16 cellular contexts compared by ENCODE assay signal in the genomic region with DNA sequence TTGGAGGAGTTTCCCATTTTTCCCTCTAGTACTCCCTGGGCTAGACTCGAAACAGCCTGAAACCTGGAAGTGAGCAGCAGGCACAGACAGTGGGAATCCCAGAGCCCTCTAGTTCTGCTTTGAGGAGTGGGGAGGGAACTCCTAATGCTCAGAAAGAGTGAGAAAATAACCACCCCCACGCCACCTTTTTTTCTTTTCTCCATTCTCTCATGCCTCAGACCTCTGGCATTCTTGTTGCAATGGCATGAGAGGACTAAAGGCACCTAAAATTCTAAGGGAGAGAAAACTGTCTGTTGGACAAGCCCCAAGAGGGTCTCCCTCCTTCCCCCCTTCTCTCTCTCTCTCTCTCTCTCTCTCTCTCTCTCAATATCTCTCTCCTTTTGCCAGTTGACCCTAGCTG. TPM values are rescaled to one million over a fixed set of nuclear protein-coding genes. Genes with fewer than 3 reads are reported as not detected.
DNase-seq lines count a peak whose midpoint lies in the region; ATAC-seq and TF ChIP-seq lines count a peak whose summit lies in the region.
"Had no signal": no experiment of that assay in that cellular context is flagged by ENCODE, and none has a peak within 500 bp of the region (broad histone marks: within the 10 kb centered on the region; RNA-seq: fewer than 3 reads in every experiment).

No MANE protein-coding gene starts in this region.

- peaks cover 21% of the 10 kb centered on the region for H3K4me1 ChIP-seq in GM23248 (ENCODE audit: insufficient read depth)
- H3K4me1 ChIP-seq in lung (ENCODE audit: control insufficient read depth in 2 of 2, insufficient read depth in 2 of 2, low read length in 2 of 2): peaks cover 2 to 13% of the 10 kb centered on the region in 2 donors
- H3K4me1 ChIP-seq in tibial artery: peaks cover 0 to 17% (median 14%) of the 10 kb centered on the region in 4 donors
- peaks cover 5% of the 10 kb centered on the region for H3K4me1 ChIP-seq in effector memory CD4-positive, alpha-beta T cell (ENCODE audit: control insufficient read depth, insufficient read depth, low read length, poor library complexity, severe bottlenecking)
- no peaks in the 10 kb centered on the region; the same call in 1 of the 2 replicates for H3K4me1 ChIP-seq in HAP-1

- H3K9ac ChIP-seq in GM23248: peak overlapping the region; percentile 66
- H3K9ac ChIP-seq: BLaER1 had no signal

- peak overlapping the region; percentile 88 for H3K4me2 ChIP-seq in GM23248 (ENCODE audit: unreplicated experiment)
- H3K4me2 ChIP-seq: BLaER1 had no signal

- peak overlapping the region; percentile 88 for H3K27ac ChIP-seq in GM23248
- peak overlapping the region; percentile 4 for H3K27ac ChIP-seq in angular gyrus (ENCODE audit: low read depth, low read length)
- peak overlapping the region in 1 of 2 donors; percentile 51 for H3K27ac ChIP-seq in lung (ENCODE audit: low read depth in 1 of 2, low read length in 1 of 2)
- H3K27ac ChIP-seq in tibial artery: peak overlapping the region; percentile 23 to 26
- no peak overlapping the region for H3K27ac ChIP-seq in effector memory CD4-positive, alpha-beta T cell (ENCODE audit: insufficient read depth, low read length, poor library complexity, severe bottlenecking)
- H3K27ac ChIP-seq: BLaER1, SK-N-MC had no signal

- DNase-seq in GM23248: peak; percentile 45
- DNase-seq in lung (ENCODE audit: low spot score): peak; percentile 7
- no peak for DNase-seq in tibial artery
- DNase-seq in effector memory CD4-positive, alpha-beta T cell: no peak
- no peak for DNase-seq in HAP-1 (ENCODE audit: low spot score in 2 of 2)
- DNase-seq: activated CD4-positive, alpha-beta T cell treated with anti-CD3 and anti-CD28 coated beads for 48 hours; endodermal cell; natural killer cell; NCI-H2029; stimulated activated CD4-positive, alpha-beta T cell treated with anti-CD3 and anti-CD28 coated beads, Interleukin-15, amount 100 ng/mL, for 24 hours had no signal

- 25 to 26% methylated on average over 2 of the region's 2 CpGs for WGBS in GM23248 (ENCODE audit: low coverage in 1 of 2, low lambda C conversion rate in 2 of 2, missing lambda C conversion rate in 2 of 2), 2 experiments
- WGBS in lung, 2 donors: 71 to 78% methylated on average over 2 of the region's 2 CpGs

- H4K20me1 ChIP-seq in GM23248 (ENCODE audit: insufficient read depth): no peaks in the 10 kb centered on the region
- H4K20me1 ChIP-seq: BLaER1 had no signal

- H3K4me3 ChIP-seq in GM23248 (peak overlapping the region; percentile 42; the same call in 1 of the 2 replicates), lung (no peak overlapping the region), tibial artery (no peak overlapping the region), HAP-1 (no peak overlapping the region)
- no peak overlapping the region for H3K4me3 ChIP-seq in effector memory CD4-positive, alpha-beta T cell (ENCODE audit: insufficient read depth, low read depth, low read length, poor library complexity, severe bottlenecking)
- H3K4me3 ChIP-seq: BLaER1, MG63, SK-N-MC had no signal

- H3K36me3 ChIP-seq in GM23248 (ENCODE audit: low read depth): no peaks in the 10 kb centered on the region
- H3K36me3 ChIP-seq in lung (ENCODE audit: control insufficient read depth in 2 of 2, insufficient read depth in 2 of 2, low read length in 2 of 2): no peaks in the 10 kb centered on the region
- H3K36me3 ChIP-seq in tibial artery: no peaks in the 10 kb centered on the region
- H3K36me3 ChIP-seq in effector memory CD4-positive, alpha-beta T cell (ENCODE audit: control insufficient read depth, insufficient read depth, low read length): no peaks in the 10 kb centered on the region
- H3K36me3 ChIP-seq in HAP-1 (replicated peaks): no peaks in the 10 kb centered on the region
- H3K36me3 ChIP-seq: BLaER1, MG63 had no signal

- intact Hi-C loops in tibial artery (cut with DNase I; ENCODE audit: low total_unique reads): no loop called here

- TF ChIP-seq CTCF in lung (IDR thresholded peaks at IDR 0.05; ENCODE audit: control extremely low read depth, extremely low read depth): no peak
- no peak for TF ChIP-seq CTCF in tibial artery (IDR thresholded peaks at IDR 0.05)

- peaks cover 29% of the 10 kb centered on the region for H3F3A ChIP-seq in GM23248 (ENCODE audit: insufficient read depth)

- H3K9me3 ChIP-seq in GM23248 (ENCODE audit: low read depth): no peaks in the 10 kb centered on the region
- no peaks in the 10 kb centered on the region for H3K9me3 ChIP-seq in lung (ENCODE audit: control insufficient read depth in 2 of 2, insufficient read depth in 1 of 2, low read length in 1 of 2)
- no peaks in the 10 kb centered on the region for H3K9me3 ChIP-seq in tibial artery
- H3K9me3 ChIP-seq in effector memory CD4-positive, alpha-beta T cell (ENCODE audit: control insufficient read depth, low read length): no peaks in the 10 kb centered on the region
- H3K9me3 ChIP-seq in HAP-1: no peaks in the 10 kb centered on the region
- H3K9me3 ChIP-seq: BLaER1 had no signal

- no peaks in the 10 kb centered on the region for H3K9me2 ChIP-seq in GM23248 (ENCODE audit: insufficient read depth)

- no peak for ATAC-seq in lung (ENCODE audit: insufficient read depth, low FRiP score)
- no peak for ATAC-seq in GM18873 (IDR thresholded peaks at IDR 0.05; ENCODE audit: low FRiP score, unreplicated experiment)

- peak overlapping the region; percentile 83 for H2AFZ ChIP-seq in GM23248

- no peaks in the 10 kb centered on the region for H3K27me3 ChIP-seq in GM23248 (replicated peaks; ENCODE audit: insufficient read depth)
- H3K27me3 ChIP-seq in lung (ENCODE audit: control insufficient read depth, insufficient read depth): no peaks in the 10 kb centered on the region
- no peaks in the 10 kb centered on the region for H3K27me3 ChIP-seq in tibial artery
- no peaks in the 10 kb centered on the region for H3K27me3 ChIP-seq in effector memory CD4-positive, alpha-beta T cell (replicated peaks; ENCODE audit: control insufficient read depth, insufficient read depth, low read length, poor library complexity, severe bottlenecking)
- no peaks in the 10 kb centered on the region for H3K27me3 ChIP-seq in HAP-1 (ENCODE audit: low read depth)
- H3K27me3 ChIP-seq: BLaER1, MG63 had no signal

- in situ Hi-C loops in GM23248 (cut with MboI): loop anchor here (10.0 kb wide), 1 partner anchor 121 kb away; no protein-coding TSS in a partner anchor
- in situ Hi-C loops in HAP-1 (cut with MboI; ENCODE audit: low sequenced_read_pairs): loop anchor here (10.0 kb wide), 2 partner anchors 121 to 231 kb away; no protein-coding TSS in a partner anchor

- H3K79me2 ChIP-seq in GM23248 (ENCODE audit: insufficient read depth): no peaks in the 10 kb centered on the region

RNA-seq across cellular contexts. Expression of a gene that starts 15.1 kb away (rescaled TPM):
- 6.2 and 10.4 TPM in 2 replicates for total RNA-seq in GM23248 (2014; rRNA removed; shearing (Covaris generic))
- polyA plus RNA-seq in GM23248 (2016; fragmentation: Nextera tagmentation; extraction: Ambion mirVana) (21.7 and 22.2 TPM in 2 replicates), lung (100 to 1,000 TPM in 1 of 2 donors, 10 to 100 TPM in 1; 32.9 to 141 TPM)
- total RNA-seq in lung: 10 to 100 TPM; 53.8 to 83.2 TPM

RNA-seq across cellular contexts. Expression of a gene that starts 37.7 kb away (rescaled TPM):
- total RNA-seq in GM23248 (2014; rRNA removed; shearing (Covaris generic)): not detected in 2 replicates
- polyA plus RNA-seq in GM23248 (2016; fragmentation: Nextera tagmentation; extraction: Ambion mirVana): not detected in 2 replicates
- total RNA-seq in lung: not detected
- polyA plus RNA-seq in lung: not detected
- total RNA-seq: endodermal cell, left lobe of liver, natural killer cell had no signal

RNA-seq across cellular contexts. Expression of a gene that starts 51.1 kb away (rescaled TPM):
- total RNA-seq in GM23248 (2014; rRNA removed; shearing (Covaris generic)): 17.7 and 21.5 TPM in 2 replicates
- polyA plus RNA-seq in GM23248 (2016; fragmentation: Nextera tagmentation; extraction: Ambion mirVana) (40.9 and 44.0 TPM in 2 replicates), lung (1 to 10 TPM; 8.2 to 9.3 TPM)
- total RNA-seq in lung: 10 to 100 TPM; 28.4 to 46.7 TPM

Comparison
In these comparisons a context has a peak if more than half of its experiments do, and no peak if none do; other contexts are left out.
1. DNase-seq: peak in GM23248 (single experiment) and lung (single experiment); none in tibial artery (0 of 2), effector memory CD4-positive, alpha-beta T cell (0 of 3) and HAP-1 (0 of 2).